Comparison of ENCODE assay signal across 8 cellular contexts in the genomic region with DNA sequence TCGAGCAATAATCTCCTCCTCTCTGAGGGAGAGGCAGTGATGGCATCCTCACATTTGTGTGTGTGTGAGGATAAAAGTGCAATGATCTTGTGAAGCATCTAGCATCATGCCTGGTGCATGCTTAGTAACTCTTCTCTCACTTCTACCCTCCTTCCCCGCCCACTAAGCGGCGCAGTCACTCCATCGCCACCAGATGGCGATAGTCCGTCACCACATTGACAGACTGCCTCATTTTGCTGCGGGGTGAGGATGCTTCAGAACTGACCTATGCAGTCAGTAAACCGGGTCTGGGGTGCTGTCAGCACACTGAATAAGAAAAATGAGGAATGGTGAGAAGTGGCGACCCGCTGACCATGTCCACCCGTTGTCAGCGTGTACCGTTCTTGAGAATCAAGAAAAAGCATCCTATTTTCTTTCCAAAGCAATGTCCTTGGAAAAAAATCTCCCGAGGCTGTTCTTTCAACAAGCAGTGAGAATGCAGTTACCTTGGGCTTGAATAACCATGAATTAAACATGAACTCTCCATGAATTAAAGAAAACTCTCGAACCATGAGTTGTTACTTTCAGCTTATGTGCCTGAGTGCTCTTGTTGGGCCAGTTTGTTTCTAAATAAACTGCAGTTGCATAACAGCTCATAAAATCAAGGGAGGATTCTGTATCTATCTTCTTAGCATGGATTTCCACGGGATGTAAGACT. TPM values are rescaled to one million over a fixed set of nuclear protein-coding genes. Genes with fewer than 3 reads are reported as not detected.
A peak's percentile ranks its signal among the peaks of the same experiment; 100 is the strongest.
DNase-seq lines count a peak whose midpoint lies in the region; ATAC-seq, FAIRE-seq and TF ChIP-seq lines count a peak whose summit lies in the region.

No MANE protein-coding gene starts in this region.

- no peaks in the 10 kb centered on the region for H3K9me3 ChIP-seq in SU-DHL-6 (ENCODE audit: insufficient read depth, low read length)

- peak; percentile 30 for DNase-seq in GM12864 (ENCODE audit: low read depth)
- DNase-seq in HFF-Myc (ENCODE audit: extremely low read depth, low read depth): peak; percentile 38
- peak; percentile 90 for DNase-seq in NAMALWA (ENCODE audit: low spot score)
- peak; percentile 74 for DNase-seq in activated naive CD8-positive, alpha-beta T cell treated with anti-CD3 and anti-CD28 coated beads, Interleukin-2, amount 10 ng/mL, durations not matched to agents 7 days and 5 days
- peak; percentile 73 for DNase-seq in Right ventricle myocardium superior
- peak; percentile 50 for DNase-seq in progenitor cell of endocrine pancreas (ENCODE audit: low spot score, unreplicated experiment)
- peak; percentile 91 for DNase-seq in urothelium cell line (ENCODE audit: low spot score)

- peak; percentile 91 for ATAC-seq in activated naive CD8-positive, alpha-beta T cell treated with anti-CD3 and anti-CD28 coated beads, Interleukin-2, amount 10 ng/mL, durations not matched to agents 7 days and 5 days (ENCODE audit: low read depth)
- ATAC-seq in Right ventricle myocardium superior (ENCODE audit: poor library complexity): peak; percentile 92

- H3K36me3 ChIP-seq in SU-DHL-6 (ENCODE audit: low read length): no peaks in the 10 kb centered on the region

- no peaks in the 10 kb centered on the region for H3F3A ChIP-seq in SU-DHL-6 (ENCODE audit: insufficient read depth)

- H3K9me3 Mint-ChIP-seq in activated naive CD8-positive, alpha-beta T cell treated with anti-CD3 and anti-CD28 coated beads, Interleukin-2, amount 10 ng/mL, durations not matched to agents 7 days and 5 days: no peaks in the 10 kb centered on the region
- H3K9me3 Mint-ChIP-seq in progenitor cell of endocrine pancreas (ENCODE audit: low read depth): no peaks in the 10 kb centered on the region

- H3K4me3 Mint-ChIP-seq in activated naive CD8-positive, alpha-beta T cell treated with anti-CD3 and anti-CD28 coated beads, Interleukin-2, amount 10 ng/mL, durations not matched to agents 7 days and 5 days: no peak overlapping the region
- no peak overlapping the region for H3K4me3 Mint-ChIP-seq in progenitor cell of endocrine pancreas (ENCODE audit: low read depth)

- H3K27me3 Mint-ChIP-seq in activated naive CD8-positive, alpha-beta T cell treated with anti-CD3 and anti-CD28 coated beads, Interleukin-2, amount 10 ng/mL, durations not matched to agents 7 days and 5 days: peaks cover 3% of the 10 kb centered on the region
- peaks cover 4% of the 10 kb centered on the region for H3K27me3 Mint-ChIP-seq in progenitor cell of endocrine pancreas

- intact Hi-C loops in Right ventricle myocardium superior (cut with DNase I): no loop called here

- H3K9me2 ChIP-seq in SU-DHL-6 (replicated peaks; ENCODE audit: insufficient read depth, low read length): no peaks in the 10 kb centered on the region

- H3K27ac ChIP-seq in SU-DHL-6 (ENCODE audit: low read depth, low read length): no peak overlapping the region

- no peak overlapping the region for H3K4me2 ChIP-seq in SU-DHL-6 (ENCODE audit: low read depth, low read length, poor library complexity, severe bottlenecking)

- H2AFZ ChIP-seq in SU-DHL-6 (ENCODE audit: low read depth, low read length, severe bottlenecking): no peak overlapping the region

- POLR2A ChIA-PET in activated naive CD8-positive, alpha-beta T cell treated with anti-CD3 and anti-CD28 coated beads, Interleukin-2, amount 10 ng/mL, durations not matched to agents 7 days and 5 days (lab: Charles Lee): no interaction called here

- TF ChIP-seq CTCF in GM12864 (IDR thresholded peaks at IDR 0.05; ENCODE audit: low read depth, low read length, missing control alignments) (peak; percentile 96), HFF-Myc (IDR thresholded peaks at IDR 0.05; ENCODE audit: low read depth, low read length, missing control alignments) (peak; percentile 99), SU-DHL-6 (IDR thresholded peaks at IDR 0.05; ENCODE audit: insufficient read depth, low read length, poor library complexity, severe bottlenecking) (peak; percentile 92), progenitor cell of endocrine pancreas (IDR thresholded peaks at IDR 0.05; ENCODE audit: unreplicated experiment) (peak; percentile 94)

- peak; percentile 99 for FAIRE-seq in urothelium cell line (lab: Jason Lieb, UNC)

- H3K4me3 ChIP-seq in GM12864 (ENCODE audit: low read depth, low read length) (no peak overlapping the region), HFF-Myc (replicated peaks; ENCODE audit: low read depth, low read length) (no peak overlapping the region), SU-DHL-6 (ENCODE audit: insufficient read depth, low read length, poor library complexity, severe bottlenecking) (no peak overlapping the region)

- H3K27me3 ChIP-seq in SU-DHL-6 (ENCODE audit: low read length): 0 out of 2 replicates have a peak, but pooled peaks cover 4% of the 10 kb centered on the region

- H3K9ac ChIP-seq in SU-DHL-6 (ENCODE audit: low read length): no peak overlapping the region

- no peaks in the 10 kb centered on the region for H3K36me3 Mint-ChIP-seq in activated naive CD8-positive, alpha-beta T cell treated with anti-CD3 and anti-CD28 coated beads, Interleukin-2, amount 10 ng/mL, durations not matched to agents 7 days and 5 days
- H3K36me3 Mint-ChIP-seq in progenitor cell of endocrine pancreas (ENCODE audit: insufficient read depth): peaks cover 6% of the 10 kb centered on the region

- H3K79me2 ChIP-seq in SU-DHL-6 (ENCODE audit: insufficient read depth, low read length): no peaks in the 10 kb centered on the region

- H3K4me1 Mint-ChIP-seq in activated naive CD8-positive, alpha-beta T cell treated with anti-CD3 and anti-CD28 coated beads, Interleukin-2, amount 10 ng/mL, durations not matched to agents 7 days and 5 days: peaks cover 1% of the 10 kb centered on the region
- H3K4me1 Mint-ChIP-seq in progenitor cell of endocrine pancreas (ENCODE audit: low read depth): peaks cover 3% of the 10 kb centered on the region

- H3K27ac Mint-ChIP-seq in activated naive CD8-positive, alpha-beta T cell treated with anti-CD3 and anti-CD28 coated beads, Interleukin-2, amount 10 ng/mL, durations not matched to agents 7 days and 5 days: no peak overlapping the region
- H3K27ac Mint-ChIP-seq in progenitor cell of endocrine pancreas: no peak overlapping the region

- H4K20me1 ChIP-seq in SU-DHL-6 (ENCODE audit: low read depth, low read length): no peaks in the 10 kb centered on the region

RNA-seq across cellular contexts. Expression of gene TMEM177, which starts 37.3 kb away (rescaled TPM):
- total RNA-seq in activated naive CD8-positive, alpha-beta T cell treated with anti-CD3 and anti-CD28 coated beads, Interleukin-2, amount 10 ng/mL, durations not matched to agents 7 days and 5 days: 10 to 100 TPM in 1 of 2 experiments, 1 to 10 TPM in 1; 9.0 to 13.1 TPM
- 10.5 TPM for total RNA-seq in Right ventricle myocardium superior
- 22.5 and 23.1 TPM in 2 replicates for total RNA-seq in progenitor cell of endocrine pancreas

Comparison
In these comparisons a context has a peak if more than half of its experiments do, and no peak if none do; other contexts are left out.
1. DNase-seq: peak in every context shown above with its lines; median percentile 91 in urothelium cell line; 90 in NAMALWA; 74 in activated naive CD8-positive, alpha-beta T cell treated with anti-CD3 and anti-CD28 coated beads, Interleukin-2, amount 10 ng/mL, durations not matched to agents 7 days and 5 days; 73 in Right ventricle myocardium superior; 50 in progenitor cell of endocrine pancreas; 38 in HFF-Myc; 30 in GM12864.